In genomic region chr3:4776980-4777581, GRCh38 we compare ENCODE assay signal across 10 cellular contexts.
DNase-seq lines count a peak whose midpoint lies in the region; ATAC-seq and TF ChIP-seq lines count a peak whose summit lies in the region.
"Had no signal": no experiment of that assay in that cellular context is flagged by ENCODE, and none has a peak within 500 bp of the region (broad histone marks: within the 10 kb centered on the region; RNA-seq: fewer than 3 reads in every experiment).

No MANE protein-coding gene starts in this region.

- H3K9me2 ChIP-seq in Karpas-422 (replicated peaks; ENCODE audit: insufficient read depth, low read length), result no peaks in the 10 kb centered on the region

- H2AFZ ChIP-seq in Karpas-422 (ENCODE audit: low read length), result no peak overlapping the region

- H3K9me3 ChIP-seq in Karpas-422 (ENCODE audit: low read length), result no peaks in the 10 kb centered on the region
- H3K9me3 ChIP-seq: gastrocnemius medialis had no signal

- no peak overlapping the region for H3K27ac ChIP-seq in Karpas-422 (ENCODE audit: low read length)

- H3K4me1 ChIP-seq in Karpas-422 (ENCODE audit: low read length), result no peaks in the 10 kb centered on the region

- ATAC-seq in GM21526 (IDR thresholded peaks at IDR 0.05; ENCODE audit: low FRiP score, unreplicated experiment), result peak; percentile 74

- no peak overlapping the region for H3K4me3 ChIP-seq in Karpas-422 (ENCODE audit: low read length)
- H3K4me3 ChIP-seq: gastrocnemius medialis had no signal

- in situ Hi-C loops in GM13977 (cut with MboI; ENCODE audit: low pct_unique_long_range_greater_than_20kb, low sequenced_read_pairs, unreplicated experiment), result no loop called here

- no peaks in the 10 kb centered on the region for H4K20me1 ChIP-seq in Karpas-422 (ENCODE audit: insufficient read depth, low read depth, low read length)

- H3K36me3 ChIP-seq in Karpas-422 (ENCODE audit: insufficient read depth, low read length), result no peaks in the 10 kb centered on the region
- H3K36me3 ChIP-seq: gastrocnemius medialis had no signal

- no peaks in the 10 kb centered on the region for H3K79me2 ChIP-seq in Karpas-422 (ENCODE audit: low read length)

- no peak overlapping the region for H3K9ac ChIP-seq in Karpas-422 (ENCODE audit: low read length)

- DNase-seq in GM13977 (ENCODE audit: low spot score), result peak; percentile 79
- DNase-seq in LHCN-M2 (ENCODE audit: low read depth), result peak; percentile 41
- peak; percentile 50 for DNase-seq in fibroblast of gingiva (ENCODE audit: low read depth)
- no peak for DNase-seq in NCI-H2196 (lab: John Stamatoyannopoulos, UW; ENCODE audit: unreplicated experiment)
- no peak for DNase-seq in hippocampal formation (lab: John Stamatoyannopoulos, UW)
- no peak for DNase-seq in NCI-H1048 (lab: John Stamatoyannopoulos, UW)
- no peak for DNase-seq in Karpas-422
- DNase-seq: IMR-90 had no signal

- H3K27me3 ChIP-seq in Karpas-422 (ENCODE audit: low read length), result no peaks in the 10 kb centered on the region
- H3K27me3 ChIP-seq: gastrocnemius medialis had no signal

- TF ChIP-seq CTCF in GM13977 (IDR thresholded peaks at IDR 0.05; ENCODE audit: extremely low read depth, insufficient read depth, missing control alignments), result no peak

- H3K4me2 ChIP-seq in Karpas-422 (ENCODE audit: low read depth, low read length, poor library complexity, severe bottlenecking), result no peak overlapping the region

Comparison
In these comparisons a context has a peak if more than half of its experiments do, and no peak if none do; other contexts are left out.
1. DNase-seq: peak in GM13977 (single experiment), LHCN-M2 (single experiment) and fibroblast of gingiva (single experiment); none in NCI-H2196 (single experiment), hippocampal formation (0 of 2), NCI-H1048 (single experiment) and Karpas-422 (single experiment).